ENCODE assay signal across 8 cellular contexts in genomic region chr16:68448360-68448970, GRCh38. TPM values are rescaled to one million over a fixed set of nuclear protein-coding genes. Genes with fewer than 3 reads are reported as not detected.
DNase-seq lines count a peak whose midpoint lies in the region; ATAC-seq lines count a peak whose summit lies in the region.

Gene SMPD3 (minus strand): TSS chr16:68448508. CDS start chr16:68372181, 76,327 bp downstream.

- peak within 1 kb of the TSS; percentile 31 to 45 for H3K27ac Mint-ChIP-seq in activated naive CD4-positive, alpha-beta T cell treated with anti-CD3 and anti-CD28 coated beads, Interleukin-2, amount 50 U/mL, for 72 hours

- peaks cover 0 to 19% (median 10%) of the 10 kb centered on the region in 5 donors for H3K27me3 ChIP-seq in subcutaneous abdominal adipose tissue (ENCODE audit: control insufficient read depth in 5 of 5, insufficient read depth in 4 of 5, low read length in 5 of 5)

- H3K9ac ChIP-seq in subcutaneous abdominal adipose tissue (ENCODE audit: low read length in 5 of 5) = peak within 1 kb of the TSS in 1 of 5 donors; percentile 33

- DNase-seq in GDM1 (lab: John Stamatoyannopoulos, UW) = peak; percentile 91
- peak; percentile 100 for DNase-seq in NCI-H1092 (lab: John Stamatoyannopoulos, UW)
- DNase-seq in SKM-1 (lab: John Stamatoyannopoulos, UW; ENCODE audit: unreplicated experiment) = peak; percentile 83
- DNase-seq in activated naive CD4-positive, alpha-beta T cell treated with anti-CD3 and anti-CD28 coated beads, Interleukin-2, amount 50 U/mL, for 72 hours (ENCODE audit: low spot score in 2 of 2) = peak; percentile 95 to 98
- DNase-seq in glomerular visceral epithelial cell (ENCODE audit: extremely low spot score) = peak; percentile 93
- DNase-seq in non-pigmented ciliary epithelial cell (ENCODE audit: low read depth) = peak; percentile 98

- H3K4me3 ChIP-seq in subcutaneous abdominal adipose tissue (ENCODE audit: low read depth in 1 of 5, low read length in 5 of 5) = peak within 1 kb of the TSS; percentile 10 to 70 (median 61)

- no peaks in the 10 kb centered on the region for H3K9me3 Mint-ChIP-seq in activated naive CD4-positive, alpha-beta T cell treated with anti-CD3 and anti-CD28 coated beads, Interleukin-2, amount 50 U/mL, for 72 hours

- no peak within 1 kb of the TSS for H3K27ac ChIP-seq in subcutaneous abdominal adipose tissue (ENCODE audit: low read depth, low read length)

- peak; percentile 92 for ATAC-seq in HG02571 (IDR thresholded peaks at IDR 0.05; ENCODE audit: unreplicated experiment)
- ATAC-seq in activated naive CD4-positive, alpha-beta T cell treated with anti-CD3 and anti-CD28 coated beads, Interleukin-2, amount 50 U/mL, for 72 hours = peak; percentile 94 to 96

- no peaks in the 10 kb centered on the region for H3K36me3 Mint-ChIP-seq in activated naive CD4-positive, alpha-beta T cell treated with anti-CD3 and anti-CD28 coated beads, Interleukin-2, amount 50 U/mL, for 72 hours

- H3K4me1 ChIP-seq in subcutaneous abdominal adipose tissue (ENCODE audit: control insufficient read depth in 5 of 5, insufficient read depth in 5 of 5, low read length in 5 of 5) = peaks cover 0 to 29% (median 18%) of the 10 kb centered on the region in 5 donors

- H3K9me3 ChIP-seq in subcutaneous abdominal adipose tissue (ENCODE audit: control insufficient read depth in 5 of 5, low read length in 5 of 5) = no peaks in the 10 kb centered on the region

- no peaks in the 10 kb centered on the region for H3K36me3 ChIP-seq in subcutaneous abdominal adipose tissue (ENCODE audit: control insufficient read depth in 5 of 5, insufficient read depth in 5 of 5, low read length in 5 of 5)

RNA-seq across cellular contexts. Expression of gene SMPD3, which starts in this region (rescaled TPM):
- total RNA-seq in activated naive CD4-positive, alpha-beta T cell treated with anti-CD3 and anti-CD28 coated beads, Interleukin-2, amount 50 U/mL, for 72 hours = 1 to 10 TPM in 1 of 2 donors, under 1 TPM in 1; 0.12 to 1.0 TPM
